In the genomic region with DNA sequence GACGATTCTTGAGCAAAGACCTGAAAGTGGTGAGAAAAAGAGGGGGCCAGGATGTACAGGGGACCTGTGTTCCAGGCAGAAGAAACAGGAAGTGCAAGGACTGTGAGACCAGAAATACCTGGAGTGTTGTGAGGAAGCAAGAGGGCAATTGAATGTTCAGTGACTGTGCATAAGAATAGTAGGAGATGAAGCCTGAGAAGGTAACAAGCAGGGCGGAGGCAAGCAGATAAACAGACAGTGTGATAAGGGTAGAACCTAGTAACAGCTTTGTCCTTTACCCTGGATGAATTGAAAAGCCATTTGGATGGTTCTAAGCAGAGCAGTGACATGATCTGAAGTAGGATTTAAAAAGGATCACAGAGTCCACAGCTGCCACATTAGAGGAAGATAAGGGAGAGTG, we compare ENCODE assay signal across 1 cellular context.
TF ChIP-seq lines count a peak whose summit lies in the region.

No MANE protein-coding gene starts in this region.

TF ChIP-seq in K562, 482 proteins besides CTCF, POLR2A, EP300 and RAD21:
- TF ChIP-seq, protein P1, sequence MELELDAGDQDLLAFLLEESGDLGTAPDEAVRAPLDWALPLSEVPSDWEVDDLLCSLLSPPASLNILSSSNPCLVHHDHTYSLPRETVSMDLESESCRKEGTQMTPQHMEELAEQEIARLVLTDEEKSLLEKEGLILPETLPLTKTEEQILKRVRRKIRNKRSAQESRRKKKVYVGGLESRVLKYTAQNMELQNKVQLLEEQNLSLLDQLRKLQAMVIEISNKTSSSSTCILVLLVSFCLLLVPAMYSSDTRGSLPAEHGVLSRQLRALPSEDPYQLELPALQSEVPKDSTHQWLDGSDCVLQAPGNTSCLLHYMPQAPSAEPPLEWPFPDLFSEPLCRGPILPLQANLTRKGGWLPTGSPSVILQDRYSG (tag; conservative IDR thresholded peaks at IDR 0.05; ENCODE audit: low read depth), result no peak
- TF ChIP-seq, protein P2, sequence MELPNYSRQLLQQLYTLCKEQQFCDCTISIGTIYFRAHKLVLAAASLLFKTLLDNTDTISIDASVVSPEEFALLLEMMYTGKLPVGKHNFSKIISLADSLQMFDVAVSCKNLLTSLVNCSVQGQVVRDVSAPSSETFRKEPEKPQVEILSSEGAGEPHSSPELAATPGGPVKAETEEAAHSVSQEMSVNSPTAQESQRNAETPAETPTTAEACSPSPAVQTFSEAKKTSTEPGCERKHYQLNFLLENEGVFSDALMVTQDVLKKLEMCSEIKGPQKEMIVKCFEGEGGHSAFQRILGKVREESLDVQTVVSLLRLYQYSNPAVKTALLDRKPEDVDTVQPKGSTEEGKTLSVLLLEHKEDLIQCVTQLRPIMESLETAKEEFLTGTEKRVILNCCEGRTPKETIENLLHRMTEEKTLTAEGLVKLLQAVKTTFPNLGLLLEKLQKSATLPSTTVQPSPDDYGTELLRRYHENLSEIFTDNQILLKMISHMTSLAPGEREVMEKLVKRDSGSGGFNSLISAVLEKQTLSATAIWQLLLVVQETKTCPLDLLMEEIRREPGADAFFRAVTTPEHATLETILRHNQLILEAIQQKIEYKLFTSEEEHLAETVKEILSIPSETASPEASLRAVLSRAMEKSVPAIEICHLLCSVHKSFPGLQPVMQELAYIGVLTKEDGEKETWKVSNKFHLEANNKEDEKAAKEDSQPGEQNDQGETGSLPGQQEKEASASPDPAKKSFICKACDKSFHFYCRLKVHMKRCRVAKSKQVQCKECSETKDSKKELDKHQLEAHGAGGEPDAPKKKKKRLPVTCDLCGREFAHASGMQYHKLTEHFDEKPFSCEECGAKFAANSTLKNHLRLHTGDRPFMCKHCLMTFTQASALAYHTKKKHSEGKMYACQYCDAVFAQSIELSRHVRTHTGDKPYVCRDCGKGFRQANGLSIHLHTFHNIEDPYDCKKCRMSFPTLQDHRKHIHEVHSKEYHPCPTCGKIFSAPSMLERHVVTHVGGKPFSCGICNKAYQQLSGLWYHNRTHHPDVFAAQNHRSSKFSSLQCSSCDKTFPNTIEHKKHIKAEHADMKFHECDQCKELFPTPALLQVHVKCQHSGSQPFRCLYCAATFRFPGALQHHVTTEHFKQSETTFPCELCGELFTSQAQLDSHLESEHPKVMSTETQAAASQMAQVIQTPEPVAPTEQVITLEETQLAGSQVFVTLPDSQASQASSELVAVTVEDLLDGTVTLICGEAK (IDR thresholded peaks at IDR 0.05), result no peak
- TF ChIP-seq, protein P2 (CRISPR knock-in tag; IDR thresholded peaks at IDR 0.05), result no peak
- TF ChIP-seq SPI1 (IDR thresholded peaks at IDR 0.05; ENCODE audit: borderline replicate concordance, low read depth, low read length), result peak; percentile 31; the same call in 1 of the 2 replicates
- no peak for TF ChIP-seq MTA1 (IDR thresholded peaks at IDR 0.05; ENCODE audit: borderline replicate concordance)
- TF ChIP-seq, protein P3, sequence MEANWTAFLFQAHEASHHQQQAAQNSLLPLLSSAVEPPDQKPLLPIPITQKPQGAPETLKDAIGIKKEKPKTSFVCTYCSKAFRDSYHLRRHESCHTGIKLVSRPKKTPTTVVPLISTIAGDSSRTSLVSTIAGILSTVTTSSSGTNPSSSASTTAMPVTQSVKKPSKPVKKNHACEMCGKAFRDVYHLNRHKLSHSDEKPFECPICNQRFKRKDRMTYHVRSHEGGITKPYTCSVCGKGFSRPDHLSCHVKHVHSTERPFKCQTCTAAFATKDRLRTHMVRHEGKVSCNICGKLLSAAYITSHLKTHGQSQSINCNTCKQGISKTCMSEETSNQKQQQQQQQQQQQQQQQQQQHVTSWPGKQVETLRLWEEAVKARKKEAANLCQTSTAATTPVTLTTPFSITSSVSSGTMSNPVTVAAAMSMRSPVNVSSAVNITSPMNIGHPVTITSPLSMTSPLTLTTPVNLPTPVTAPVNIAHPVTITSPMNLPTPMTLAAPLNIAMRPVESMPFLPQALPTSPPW (CRISPR knock-in tag; IDR thresholded peaks at IDR 0.05), result no peak
